9 cellular contexts compared by ENCODE assay signal in genomic region chr1:223142269-223142668, GRCh38. TPM values are rescaled to one million over a fixed set of nuclear protein-coding genes. Genes with fewer than 3 reads are reported as not detected.
DNase-seq lines count a peak whose midpoint lies in the region; ATAC-seq, FAIRE-seq and TF ChIP-seq lines count a peak whose summit lies in the region.
"Had no signal": no experiment of that assay in that cellular context is flagged by ENCODE, and none has a peak within 500 bp of the region (broad histone marks: within the 10 kb centered on the region; RNA-seq: fewer than 3 reads in every experiment).

No MANE protein-coding gene starts in this region.

- H3K4me3 ChIP-seq in left ventricle myocardium inferior (peak overlapping the region; percentile 74), K562 (peak overlapping the region; percentile 50), mononuclear cell (ENCODE audit: low read length) (peak overlapping the region; percentile 51), upper lobe of left lung (peak overlapping the region in 3 of 4 donors; percentile 49 to 65 (median 58)), foreskin fibroblast (ENCODE audit: low read depth in 1 of 2, low read length in 2 of 2) (peak overlapping the region in 1 of 2 donors; percentile 65)

- no peak for TF ChIP-seq EP300 in K562 (IDR thresholded peaks at IDR 0.05; ENCODE audit: low read length)
- TF ChIP-seq EP300 in upper lobe of left lung (IDR thresholded peaks at IDR 0.05), result no peak

- TF ChIP-seq POLR2A in K562 (conservative IDR thresholded peaks at IDR 0.05), result no peak
- TF ChIP-seq POLR2A in upper lobe of left lung (IDR thresholded peaks at IDR 0.05), result no peak

- 67% methylated on average over 11 of the region's 11 CpGs for WGBS in K562 (ENCODE audit: insufficient coverage, low coverage, missing lambda C conversion rate)
- WGBS in upper lobe of left lung, 2 donors, result 88 to 92% methylated on average over 10 to 11 of the region's 11 CpGs

- H3K27ac ChIP-seq in left ventricle myocardium inferior (replicated peaks) (peak overlapping the region; percentile 42), K562 (ENCODE audit: extremely low read depth, low read depth, low read length) (peak overlapping the region; percentile 60), upper lobe of left lung (peak overlapping the region; percentile 63 to 86 (median 75))

- H3K4me1 ChIP-seq in left ventricle myocardium inferior, result peaks cover 35% of the 10 kb centered on the region
- H3K4me1 ChIP-seq in K562 (replicated peaks in 1 of 2; ENCODE audit: control insufficient read depth in 2 of 2, insufficient read depth in 2 of 2, low read length in 2 of 2), result peaks cover 22 to 23% of the 10 kb centered on the region in 2 experiments
- peaks cover 62% of the 10 kb centered on the region for H3K4me1 ChIP-seq in mononuclear cell (ENCODE audit: insufficient read depth, low read length)
- H3K4me1 ChIP-seq in upper lobe of left lung, result peaks cover 18 to 36% (median 33%) of the 10 kb centered on the region in 4 donors

- ATAC-seq in Right ventricle myocardium superior (ENCODE audit: poor library complexity) (no peak), K562 (no peak), upper lobe of left lung (ENCODE audit: low FRiP score in 2 of 2) (no peak)

- CTCF ChIA-PET in K562 (lab: Yijun Ruan, JAX; ENCODE audit: low intra/inter-chr PET ratio), result interaction anchor here (0.7 kb wide), 1 partner anchor 542 kb away, joined by 3 read pairs; no protein-coding TSS in a partner anchor

- H3K36me3 ChIP-seq in left ventricle myocardium inferior (no peaks in the 10 kb centered on the region), K562 (ENCODE audit: control insufficient read depth, insufficient read depth, low read length) (no peaks in the 10 kb centered on the region), upper lobe of left lung (no peaks in the 10 kb centered on the region)

- POLR2A ChIA-PET in K562 (lab: Yijun Ruan, JAX), result interaction anchor here (0.8 to 1.2 kb wide), 2 partner anchors 12 to 18 kb away, joined by 3 read pairs; no protein-coding TSS in a partner anchor

- in situ Hi-C loops in K562 (cut with MboI), result loop anchor here (25.0 kb wide), 1 partner anchor 545 kb away; no protein-coding TSS in a partner anchor

- H3K9me3 ChIP-seq in left ventricle myocardium inferior (replicated peaks) (peaks cover 6% of the 10 kb centered on the region), K562 (replicated peaks; ENCODE audit: control insufficient read depth, insufficient read depth, low read depth, low read length) (no peaks in the 10 kb centered on the region), mononuclear cell (ENCODE audit: low read depth, low read length) (no peaks in the 10 kb centered on the region), upper lobe of left lung (no peaks in the 10 kb centered on the region)

- no peaks in the 10 kb centered on the region for H3K79me2 ChIP-seq in K562 (ENCODE audit: control insufficient read depth, insufficient read depth, low read length)

- H3K9ac ChIP-seq in K562 (ENCODE audit: insufficient read depth in 1 of 2, low read depth in 2 of 2, low read length in 2 of 2), result peak overlapping the region; percentile 62 to 91

- TF ChIP-seq CTCF in left ventricle myocardium inferior (IDR thresholded peaks at IDR 0.05; ENCODE audit: borderline replicate concordance) (no peak), K562 (IDR thresholded peaks at IDR 0.05 in 2 of 3, conservative IDR thresholded peaks at IDR 0.05 in 1 of 3; ENCODE audit: insufficient read depth in 2 of 3, low read depth in 1 of 3, low read length in 3 of 3) (no peak), upper lobe of left lung (IDR thresholded peaks at IDR 0.05) (no peak), foreskin fibroblast (IDR thresholded peaks at IDR 0.05; ENCODE audit: low read depth, low read length) (no peak)

- intact Hi-C loops in left ventricle myocardium inferior (cut with micrococcal nuclease), result no loop called here
- intact Hi-C loops in Right ventricle myocardium superior (cut with DNase I), result no loop called here
- intact Hi-C loops in K562 (cut with micrococcal nuclease), result no loop called here

- no peak for FAIRE-seq in K562 (lab: Jason Lieb, UNC)

- no peaks in the 10 kb centered on the region for H4K20me1 ChIP-seq in K562 (replicated peaks; ENCODE audit: control insufficient read depth, insufficient read depth, low read length)

- no peak for DNase-seq in left ventricle myocardium inferior
- no peak for DNase-seq in Right ventricle myocardium superior
- no peak for DNase-seq in K562 (ENCODE audit: extremely low read depth in 1 of 4, low spot score in 3 of 4)
- DNase-seq in upper lobe of left lung, result peak in 1 of 2 donors; percentile 41
- DNase-seq in iPS-NIHi7 (ENCODE audit: extremely low spot score), result no peak
- no peak for DNase-seq in foreskin fibroblast
- DNase-seq in stimulated activated naive CD4-positive, alpha-beta T cell treated with Interleukin-2 at 50 U/mL for 16 hours (lab: John Stamatoyannopoulos, UW), result no peak
- DNase-seq: IMR-90 had no signal

- peak overlapping the region; percentile 78 for H3K4me2 ChIP-seq in K562 (ENCODE audit: insufficient read depth, low read length)

- H3K9me1 ChIP-seq in K562 (ENCODE audit: control insufficient read depth, insufficient read depth, low read length), result peaks cover 3% of the 10 kb centered on the region

- BruUV-seq in K562 (replicated peaks; lab: Mats Ljungman, UMichigan), result no TSS peak

- H3K27me3 ChIP-seq in left ventricle myocardium inferior (ENCODE audit: low read depth) (peaks cover 2% of the 10 kb centered on the region), K562 (ENCODE audit: control insufficient read depth in 2 of 2, insufficient read depth in 2 of 2, low read length in 2 of 2) (no peaks in the 10 kb centered on the region), mononuclear cell (ENCODE audit: insufficient read depth, low read length) (no peaks in the 10 kb centered on the region), upper lobe of left lung (no peaks in the 10 kb centered on the region)

- peak overlapping the region; percentile 98 for H2AFZ ChIP-seq in K562 (ENCODE audit: low read depth, low read length)

- TF ChIP-seq RAD21 in K562 (CRISPR knock-in tag; conservative IDR thresholded peaks at IDR 0.05 in 1 of 2, IDR thresholded peaks at IDR 0.05 in 1 of 2), result no peak

TF ChIP-seq in K562, 482 proteins besides CTCF, POLR2A, EP300 and RAD21:
- TF ChIP-seq KDM4B (IDR thresholded peaks at IDR 0.05; ENCODE audit: borderline replicate concordance in 2 of 2, low read depth in 1 of 2) (no peak), ZNF609 (CRISPR knock-in tag; IDR thresholded peaks at IDR 0.05; ENCODE audit: borderline replicate concordance) (peak; percentile 5; the same call in 1 of the 2 replicates), POLR2G (IDR thresholded peaks at IDR 0.05; ENCODE audit: low read depth, low read length) (no peak)

RNA-seq across cellular contexts. Expression of gene TLR5, which starts 0.8 kb away (rescaled TPM):
- total RNA-seq in left ventricle myocardium inferior (2.3 TPM), Right ventricle myocardium superior (3.0 TPM), K562 (2014; rRNA removed) (1.4 and 1.5 TPM in 2 replicates), K562 (2014; rRNA removed; fragmentation: Illumina TruSeq; extraction: Trizol) (1.9 and 2.6 TPM in 2 replicates), K562 (2015; rRNA removed; fragmentation: Illumina TruSeq; extraction: Trizol) (0.94 and 1.1 TPM in 2 replicates), K562 (2021) (1.8 and 2.8 TPM in 2 replicates), mononuclear cell (6.6 TPM), upper lobe of left lung (10 to 100 TPM in 5 of 6 donors, 1 to 10 TPM in 1; 4.1 to 30.4 (median 14.8) TPM)
- 16.1 and 23.2 TPM in 2 replicates for total RNA-seq in K562 (2011; cell fraction: chromatin; rRNA removed; ENCODE audit: low replicate concordance)
- total RNA-seq in K562 (2011; cell fraction: nucleolus; rRNA removed), result 13.3 and 14.8 TPM in 2 replicates
- total RNA-seq in K562 (2011; cell fraction: nucleoplasm; rRNA removed), result 14.8 and 22.7 TPM in 2 replicates
- polyA plus RNA-seq in K562 (2011; rRNA removed) (3.3 and 7.4 TPM in 2 replicates), K562 (2014; fragmentation: Illumina TruSeq; extraction: Trizol) (1.9 and 2.4 TPM in 2 replicates), K562 (2014; fragmentation: Nextera tagmentation; extraction: Ambion mirVana) (1 to 10 TPM in 1 of 2 experiments, under 1 TPM in 1; 0.93 to 1.0 TPM), K562 (2014; rRNA removed) (2.9 and 3.2 TPM in 2 replicates)
- polyA plus RNA-seq in K562 (2011; cell fraction: cytosol; rRNA removed), result 8.9 and 20.6 TPM in 2 replicates
- polyA plus RNA-seq in K562 (2011; cell fraction: nucleus; rRNA removed), result 11.1 and 28.8 TPM in 2 replicates
- polyA plus RNA-seq in K562 (2012), result 0.82 and 1.3 TPM in 2 replicates
- polyA minus RNA-seq in K562 (2011; rRNA and poly(A)+ RNA removed), result 3.9 and 7.9 TPM in 2 replicates
- 1.5 TPM in 1 of 2 replicates, not detected in the other for polyA minus RNA-seq in K562 (2011; cell fraction: cytosol; rRNA and poly(A)+ RNA removed)
- 7.6 and 13.1 TPM in 2 replicates for polyA minus RNA-seq in K562 (2011; cell fraction: nucleus; rRNA and poly(A)+ RNA removed)
